ENCODE assay signal across 16 cellular contexts in genomic region chr18:66316708-66317107, GRCh38.
A peak's percentile ranks its signal among the peaks of the same experiment; 100 is the strongest.
DNase-seq lines count a peak whose midpoint lies in the region; FAIRE-seq and TF ChIP-seq lines count a peak whose summit lies in the region.
"Had no signal": no experiment of that assay in that cellular context is flagged by ENCODE, and none has a peak within 500 bp of the region (broad histone marks: within the 10 kb centered on the region; RNA-seq: fewer than 3 reads in every experiment).

No MANE protein-coding gene starts in this region.

- no peaks in the 10 kb centered on the region for H3K23me2 ChIP-seq in H1 (ENCODE audit: low read depth, low read length)

- H2BK12ac ChIP-seq in H1 (ENCODE audit: low read depth, low read length) (peak overlapping the region; percentile 11; the same call in 1 of the 2 replicates), mesenchymal stem cell (ENCODE audit: low read length in 2 of 2) (no peak overlapping the region)

- H4K8ac ChIP-seq in H1 (ENCODE audit: extremely low read depth, insufficient read depth, low read length), result no peak overlapping the region
- no peak overlapping the region for H4K8ac ChIP-seq in mesenchymal stem cell (ENCODE audit: low read length)

- no peaks in the 10 kb centered on the region for H4K20me1 ChIP-seq in H1 (replicated peaks in 1 of 2; ENCODE audit: control insufficient read depth in 1 of 2, insufficient read depth in 2 of 2, low read length in 2 of 2)

- TF ChIP-seq EP300 in H1 (IDR thresholded peaks at IDR 0.05; ENCODE audit: borderline replicate concordance in 1 of 2, low read depth in 2 of 2, low read length in 2 of 2) (no peak; a peak in 1 of 3 replicates), ovary (IDR thresholded peaks at IDR 0.05) (no peak)

- H4K91ac ChIP-seq in H1 (replicated peaks; ENCODE audit: insufficient read length, low read length) (no peak overlapping the region), mesenchymal stem cell (ENCODE audit: low read length) (no peak overlapping the region)

- H2BK5ac ChIP-seq in H1 (ENCODE audit: low read depth, low read length) (0 out of 2 replicates have a peak overlapping the region, but pooled peaks have one; percentile 5), mesenchymal stem cell (ENCODE audit: low read depth, low read length, poor library complexity, severe bottlenecking) (no peak overlapping the region)

- H2BK120ac ChIP-seq in H1 (replicated peaks; ENCODE audit: low read depth, low read length) (no peak overlapping the region), mesenchymal stem cell (ENCODE audit: low read depth, low read length) (no peak overlapping the region)

- no peak for TF ChIP-seq POLR2A in H1 (IDR thresholded peaks at IDR 0.05; ENCODE audit: control extremely low read depth in 1 of 2, low read depth in 2 of 2, low read length in 2 of 2)
- TF ChIP-seq POLR2A in ovary (IDR thresholded peaks at IDR 0.05), result no peak

- no peak for FAIRE-seq in H1 (lab: Jason Lieb, UNC)

- H3K4me3 ChIP-seq in H1 (ENCODE audit: extremely low read depth in 1 of 4, insufficient read depth in 2 of 4, low read depth in 3 of 4, low read length in 4 of 4) (no peak overlapping the region), mesenchymal stem cell (ENCODE audit: insufficient read depth in 1 of 2, low read depth in 1 of 2, low read length in 2 of 2) (no peak overlapping the region), retinal pigment epithelial cell (ENCODE audit: low read length) (no peak overlapping the region), ovary (no peak overlapping the region)

- WGBS in H1 (ENCODE audit: extremely low coverage in 1 of 2, insufficient coverage in 1 of 2, insufficient read length in 1 of 2, insufficient replicate concordance in 2 of 2, low coverage in 1 of 2, low lambda C conversion rate in 2 of 2, missing lambda C conversion rate in 1 of 2), 2 experiments, result 79% methylated on average over 4 of the region's 4 CpGs; no CpG with 5 or more reads in 1 of the 2 experiments
- 51% methylated on average over 4 of the region's 4 CpGs for WGBS in mesenchymal stem cell
- 63 to 76% (median 68%) methylated on average over 4 of the region's 4 CpGs for WGBS in ovary, 3 donors

- H3K27ac ChIP-seq in H1 (ENCODE audit: low read depth, low read length) (no peak overlapping the region), mesenchymal stem cell (ENCODE audit: low read length, poor library complexity, severe bottlenecking) (no peak overlapping the region), ovary (no peak overlapping the region)
- H3K27ac ChIP-seq: 22Rv1, KMS-11 had no signal

- POLR2A ChIA-PET in H1 (lab: Charles Lee; ENCODE audit: partially characterized antibody), result no interaction called here

- no peak overlapping the region for H3K14ac ChIP-seq in H1 (ENCODE audit: insufficient read length)
- no peak overlapping the region for H3K14ac ChIP-seq in mesenchymal stem cell (ENCODE audit: low read length in 2 of 2)

- H3K27me3 ChIP-seq in H1 (replicated peaks in 1 of 4; ENCODE audit: control insufficient read depth in 3 of 4, extremely low read depth in 1 of 4, insufficient read depth in 3 of 4, low read length in 3 of 4) (no peaks in the 10 kb centered on the region), mesenchymal stem cell (ENCODE audit: control insufficient read depth in 1 of 2, insufficient read depth in 1 of 2, low read length in 2 of 2) (no peaks in the 10 kb centered on the region), ovary (no peaks in the 10 kb centered on the region)

- CTCF ChIA-PET in H1 (lab: Charles Lee; ENCODE audit: partially characterized antibody), result no interaction called here

- H3K9me3 ChIP-seq in H1 (ENCODE audit: insufficient read depth in 2 of 2, low read depth in 1 of 2, low read length in 1 of 2), result no peaks in the 10 kb centered on the region
- H3K9me3 ChIP-seq in mesenchymal stem cell (ENCODE audit: control insufficient read depth, low read length), result no peaks in the 10 kb centered on the region
- H3K9me3 ChIP-seq in ovary, result no peaks in the 10 kb centered on the region

- H3K36me3 ChIP-seq in H1 (ENCODE audit: control insufficient read depth in 2 of 4, insufficient read depth in 4 of 4, low read length in 3 of 4) (no peaks in the 10 kb centered on the region), mesenchymal stem cell (ENCODE audit: control insufficient read depth in 1 of 2, insufficient read depth in 2 of 2, low read depth in 1 of 2, low read length in 2 of 2) (no peaks in the 10 kb centered on the region), ovary (no peaks in the 10 kb centered on the region)

- H2AK5ac ChIP-seq in H1 (ENCODE audit: low read depth, low read length) (no peak overlapping the region), mesenchymal stem cell (ENCODE audit: low read length, severe bottlenecking) (no peak overlapping the region)

- H3K4me1 ChIP-seq in H1 (replicated peaks in 1 of 4; ENCODE audit: control insufficient read depth in 3 of 4, insufficient read depth in 4 of 4, low read length in 3 of 4) (peaks cover 0 to 7% (median 3%) of the 10 kb centered on the region in 4 experiments; a peak in 3 of 7 replicates), mesenchymal stem cell (ENCODE audit: control insufficient read depth, insufficient read depth, low read depth, low read length) (no peaks in the 10 kb centered on the region), ovary (ENCODE audit: insufficient read depth) (no peaks in the 10 kb centered on the region)

- H3K56ac ChIP-seq in H1 (replicated peaks; ENCODE audit: insufficient read length, low read depth, low read length), result no peak overlapping the region

- H3K23ac ChIP-seq in H1 (ENCODE audit: insufficient read length) (no peak overlapping the region), mesenchymal stem cell (ENCODE audit: low read length in 2 of 2) (no peak overlapping the region)

- no peak overlapping the region for H4K5ac ChIP-seq in H1 (ENCODE audit: insufficient read length, low read depth, low read length)

- TF ChIP-seq CTCF in H1 (IDR thresholded peaks at IDR 0.05; ENCODE audit: control extremely low read depth in 1 of 3, insufficient read depth in 1 of 3, low read depth in 1 of 3, low read length in 3 of 3) (no peak), retinal pigment epithelial cell (conservative IDR thresholded peaks at IDR 0.05; ENCODE audit: low read depth, low read length) (no peak), ovary (IDR thresholded peaks at IDR 0.05) (no peak)

- no peak overlapping the region for H3K4me2 ChIP-seq in H1 (ENCODE audit: insufficient read depth in 1 of 2, low read depth in 2 of 2, low read length in 2 of 2)
- no peak overlapping the region for H3K4me2 ChIP-seq in mesenchymal stem cell (ENCODE audit: low read length, poor library complexity, severe bottlenecking)
- H3K4me2 ChIP-seq: KMS-11 had no signal

- no peak for TF ChIP-seq RAD21 in H1 (IDR thresholded peaks at IDR 0.05 in 1 of 2, conservative IDR thresholded peaks at IDR 0.05 in 1 of 2; ENCODE audit: low read depth in 2 of 2, low read length in 2 of 2)

- DNase-seq in DMS53 (lab: John Stamatoyannopoulos, UW) (peak; percentile 51), DMS53 treated with DMSO at 0.1 percent for 48 hours (lab: John Stamatoyannopoulos, UW; ENCODE audit: unreplicated experiment) (no peak), H1 (ENCODE audit: low read depth in 1 of 2, low spot score in 2 of 2) (no peak), mesenchymal stem cell (peak; percentile 0), retinal pigment epithelial cell (ENCODE audit: low read depth) (peak; percentile 50), nucleus accumbens (lab: John Stamatoyannopoulos, UW) (no peak), ovary (no peak)
- DNase-seq in stimulated activated naive CD4-positive, alpha-beta T cell treated with Interleukin-2 at 50 U/mL for 16 hours (lab: John Stamatoyannopoulos, UW), result no peak
- DNase-seq: CD4-positive, alpha-beta T cell; NCI-H146; NCI-H226; NCI-H526; RPMI8226; SIG-M5 had no signal

- H3K18ac ChIP-seq in H1 (ENCODE audit: extremely low read depth, low read length) (no peak overlapping the region), mesenchymal stem cell (ENCODE audit: low read depth in 1 of 2, low read length in 2 of 2) (no peak overlapping the region)

- H3K79me2 ChIP-seq in H1 (ENCODE audit: control insufficient read depth in 1 of 2, insufficient read depth in 2 of 2, low read length in 2 of 2), result no peaks in the 10 kb centered on the region

- H2AFZ ChIP-seq in H1 (ENCODE audit: low read length) (0 out of 2 replicates have a peak overlapping the region, but pooled peaks have one; percentile 2), mesenchymal stem cell (ENCODE audit: low read depth, low read length) (no peak overlapping the region)

- intact Hi-C loops in ovary (cut with DNase I), result no loop called here

- H3K79me1 ChIP-seq in H1 (ENCODE audit: low read depth, low read length) (no peaks in the 10 kb centered on the region), mesenchymal stem cell (replicated peaks; ENCODE audit: low read length, poor library complexity, severe bottlenecking) (no peaks in the 10 kb centered on the region)

- H3K9ac ChIP-seq in H1 (replicated peaks in 1 of 4; ENCODE audit: extremely low read depth in 1 of 4, low read depth in 3 of 4, low read length in 3 of 4), result no peak overlapping the region
- no peak overlapping the region for H3K9ac ChIP-seq in mesenchymal stem cell (ENCODE audit: low read length)
- H3K9ac ChIP-seq: KMS-11 had no signal

- H2BK15ac ChIP-seq in H1 (ENCODE audit: low read length), result no peak overlapping the region
- no peak overlapping the region for H2BK15ac ChIP-seq in mesenchymal stem cell (ENCODE audit: low read depth, poor library complexity, severe bottlenecking)

- H2BK20ac ChIP-seq in H1 (ENCODE audit: low read length), result no peak overlapping the region

- H3K4ac ChIP-seq in H1 (replicated peaks; ENCODE audit: insufficient read length, low read depth, low read length) (no peak overlapping the region), mesenchymal stem cell (ENCODE audit: low read depth in 1 of 2, low read length in 2 of 2) (no peak overlapping the region)

TF ChIP-seq in H1, 55 proteins besides CTCF, POLR2A, EP300 and RAD21 (continues in another document):
- no peak for TF ChIP-seq POLR2AphosphoS5 (IDR thresholded peaks at IDR 0.05; ENCODE audit: low read depth, low read length)
- no peak for TF ChIP-seq USF2 (IDR thresholded peaks at IDR 0.05; ENCODE audit: low read length)
- peak; percentile 38; the same call in 1 of the 2 replicates for TF ChIP-seq TEAD4 (IDR thresholded peaks at IDR 0.05; ENCODE audit: low read depth, low read length)
- TF ChIP-seq SUZ12 (IDR thresholded peaks at IDR 0.05; ENCODE audit: low read length), result no peak
- no peak for TF ChIP-seq MAX (IDR thresholded peaks at IDR 0.05)
- no peak for TF ChIP-seq SIRT6 (IDR thresholded peaks at IDR 0.05; ENCODE audit: low read length)

Comparison
In these comparisons a context has a peak if more than half of its experiments do, and no peak if none do; other contexts are left out.
1. DNase-seq: peak in DMS53 (single experiment), mesenchymal stem cell (single experiment) and retinal pigment epithelial cell (single experiment); none in DMS53 treated with DMSO at 0.1 percent for 48 hours (single experiment), H1 (0 of 2), stimulated activated naive CD4-positive, alpha-beta T cell treated with Interleukin-2 at 50 U/mL for 16 hours (single experiment), nucleus accumbens (0 of 56) and ovary (0 of 5).